6 cellular contexts compared by ENCODE assay signal in genomic region chr19:55494172-55494761, GRCh38. TPM values are rescaled to one million over a fixed set of nuclear protein-coding genes. Genes with fewer than 3 reads are reported as not detected.
A peak's percentile ranks its signal among the peaks of the same experiment; 100 is the strongest.
DNase-seq lines count a peak whose midpoint lies in the region; ATAC-seq and TF ChIP-seq lines count a peak whose summit lies in the region.

No MANE protein-coding gene starts in this region.

- peak overlapping the region; percentile 93 for H3K9ac ChIP-seq in mesenchymal stem cell (ENCODE audit: low read length)

- WGBS in mesenchymal stem cell, result 77% methylated on average over 11 of the region's 22 CpGs

- H3K4me2 ChIP-seq in mesenchymal stem cell (ENCODE audit: low read length, poor library complexity, severe bottlenecking), result no peak overlapping the region

- peaks cover 2% of the 10 kb centered on the region for H3K27me3 Mint-ChIP-seq in activated naive CD8-positive, alpha-beta T cell

- H3K23ac ChIP-seq in mesenchymal stem cell (ENCODE audit: low read length in 2 of 2), result no peak overlapping the region

- H2BK15ac ChIP-seq in mesenchymal stem cell (ENCODE audit: low read depth, poor library complexity, severe bottlenecking), result no peak overlapping the region

- no peak overlapping the region for H3K27ac ChIP-seq in mesenchymal stem cell (ENCODE audit: low read length, poor library complexity, severe bottlenecking)
- no peak overlapping the region for H3K27ac ChIP-seq in foreskin keratinocyte

- peak overlapping the region in 1 of 2 experiments; percentile 53 for H3K14ac ChIP-seq in mesenchymal stem cell (ENCODE audit: low read length in 2 of 2)

- H3K36me3 ChIP-seq in BE2C (no peaks in the 10 kb centered on the region), mesenchymal stem cell (ENCODE audit: control insufficient read depth in 1 of 2, insufficient read depth in 2 of 2, low read depth in 1 of 2, low read length in 2 of 2) (peaks cover 37 to 58% of the 10 kb centered on the region in 2 experiments)

- H2AK5ac ChIP-seq in mesenchymal stem cell (ENCODE audit: low read length, severe bottlenecking), result no peak overlapping the region

- no peaks in the 10 kb centered on the region for H3K9me3 Mint-ChIP-seq in activated naive CD8-positive, alpha-beta T cell (ENCODE audit: low read depth)

- H4K91ac ChIP-seq in mesenchymal stem cell (ENCODE audit: low read length), result no peak overlapping the region

- no peak overlapping the region for H2AFZ ChIP-seq in mesenchymal stem cell (ENCODE audit: low read depth, low read length)

- H3K36me3 Mint-ChIP-seq in activated naive CD8-positive, alpha-beta T cell, result no peaks in the 10 kb centered on the region

- no peaks in the 10 kb centered on the region for H3K4me1 Mint-ChIP-seq in activated naive CD8-positive, alpha-beta T cell (ENCODE audit: low read depth)

- H3K18ac ChIP-seq in mesenchymal stem cell (ENCODE audit: low read depth in 1 of 2, low read length in 2 of 2), result no peak overlapping the region

- ATAC-seq in HG02938 (IDR thresholded peaks at IDR 0.05; ENCODE audit: unreplicated experiment) (no peak), foreskin keratinocyte (no peak)

- H3K4me3 Mint-ChIP-seq in activated naive CD8-positive, alpha-beta T cell, result peak overlapping the region; percentile 71

- H3K9me3 ChIP-seq in BE2C (no peaks in the 10 kb centered on the region), mesenchymal stem cell (ENCODE audit: control insufficient read depth, low read length) (no peaks in the 10 kb centered on the region)

- DNase-seq in BE2C, result peak; percentile 13
- DNase-seq in mesenchymal stem cell, result no peak
- no peak for DNase-seq in foreskin keratinocyte
- no peak for DNase-seq in NCI-H748 treated with DMSO at 0.1 percent for 48 hours (lab: John Stamatoyannopoulos, UW)

- H3K27ac Mint-ChIP-seq in activated naive CD8-positive, alpha-beta T cell, result peak overlapping the region; percentile 22

- TF ChIP-seq CTCF in BE2C (IDR thresholded peaks at IDR 0.05; ENCODE audit: low read depth, low read length) (no peak), foreskin keratinocyte (conservative IDR thresholded peaks at IDR 0.05) (no peak)

- H3K27me3 ChIP-seq in BE2C (no peaks in the 10 kb centered on the region), mesenchymal stem cell (ENCODE audit: control insufficient read depth in 1 of 2, insufficient read depth in 1 of 2, low read length in 2 of 2) (no peaks in the 10 kb centered on the region), foreskin keratinocyte (peaks cover 45% of the 10 kb centered on the region)

- no peak overlapping the region for H2BK5ac ChIP-seq in mesenchymal stem cell (ENCODE audit: low read depth, low read length, poor library complexity, severe bottlenecking)

- peaks cover 6% of the 10 kb centered on the region for H3K79me1 ChIP-seq in mesenchymal stem cell (replicated peaks; ENCODE audit: low read length, poor library complexity, severe bottlenecking)

- H3K4ac ChIP-seq in mesenchymal stem cell (ENCODE audit: low read depth in 1 of 2, low read length in 2 of 2), result no peak overlapping the region

- no peaks in the 10 kb centered on the region; the same call in 1 of the 2 replicates for H3K4me1 ChIP-seq in BE2C
- H3K4me1 ChIP-seq in mesenchymal stem cell (ENCODE audit: control insufficient read depth, insufficient read depth, low read depth, low read length), result peaks cover 34% of the 10 kb centered on the region
- no peaks in the 10 kb centered on the region for H3K4me1 ChIP-seq in foreskin keratinocyte

- H2BK120ac ChIP-seq in mesenchymal stem cell (ENCODE audit: low read depth, low read length), result no peak overlapping the region

- H3K4me3 ChIP-seq in BE2C (ENCODE audit: low read depth, low read length), result no peak overlapping the region
- H3K4me3 ChIP-seq in mesenchymal stem cell (ENCODE audit: insufficient read depth in 1 of 2, low read depth in 1 of 2, low read length in 2 of 2), result peak overlapping the region in 1 of 2 experiments; percentile 87

- no peak overlapping the region for H2BK12ac ChIP-seq in mesenchymal stem cell (ENCODE audit: low read length in 2 of 2)

- H4K8ac ChIP-seq in mesenchymal stem cell (ENCODE audit: low read length), result peak overlapping the region; percentile 5

RNA-seq across cellular contexts. Expression of gene SSC5D, which starts 6.0 kb away (rescaled TPM):
- polyA plus RNA-seq in BE2C (2012; ENCODE audit: insufficient read depth, insufficient read length, low read depth), result 0.37 TPM
- polyA plus RNA-seq in mesenchymal stem cell (2013, experiment 1 of 2), result 29.2 TPM
- polyA plus RNA-seq in mesenchymal stem cell (2013, experiment 2 of 2), result 27.1 TPM
- total RNA-seq in foreskin keratinocyte, result not detected in 2 replicates
- 0.01 TPM in 1 of 2 replicates, not detected in the other for polyA plus RNA-seq in foreskin keratinocyte

RNA-seq across cellular contexts. Expression of gene NAT14, which starts 9.3 kb away (rescaled TPM):
- 169 TPM for polyA plus RNA-seq in BE2C (2012; ENCODE audit: insufficient read depth, insufficient read length, low read depth)
- 106 TPM for polyA plus RNA-seq in mesenchymal stem cell (2013, experiment 1 of 2)
- polyA plus RNA-seq in mesenchymal stem cell (2013, experiment 2 of 2), result 108 TPM
- total RNA-seq in foreskin keratinocyte, result 20.7 and 22.4 TPM in 2 replicates
- polyA plus RNA-seq in foreskin keratinocyte, result 31.1 and 33.2 TPM in 2 replicates

RNA-seq across cellular contexts. Expression of gene ZNF628, which starts 17.9 kb away (rescaled TPM):
- polyA plus RNA-seq in BE2C (2012; ENCODE audit: insufficient read depth, insufficient read length, low read depth), result 18.3 TPM
- polyA plus RNA-seq in mesenchymal stem cell (2013, experiment 1 of 2), result 7.0 TPM
- polyA plus RNA-seq in mesenchymal stem cell (2013, experiment 2 of 2), result 6.6 TPM
- total RNA-seq in foreskin keratinocyte, result 3.9 and 4.4 TPM in 2 replicates
- polyA plus RNA-seq in foreskin keratinocyte, result 3.5 and 4.8 TPM in 2 replicates

RNA-seq across cellular contexts. Expression of gene C19orf85, which starts 29.7 kb away (rescaled TPM):
- not detected for polyA plus RNA-seq in BE2C (2012; ENCODE audit: insufficient read depth, insufficient read length, low read depth)
- not detected for polyA plus RNA-seq in mesenchymal stem cell (2013, experiment 1 of 2)
- polyA plus RNA-seq in mesenchymal stem cell (2013, experiment 2 of 2), result not detected
- total RNA-seq in foreskin keratinocyte, result not detected in 2 replicates
- not detected in 2 replicates for polyA plus RNA-seq in foreskin keratinocyte

RNA-seq across cellular contexts. Expression of gene ISOC2, which starts 32.8 kb away (rescaled TPM):
- 60.2 TPM for polyA plus RNA-seq in BE2C (2012; ENCODE audit: insufficient read depth, insufficient read length, low read depth)
- 54.6 TPM for polyA plus RNA-seq in mesenchymal stem cell (2013, experiment 1 of 2)
- 52.1 TPM for polyA plus RNA-seq in mesenchymal stem cell (2013, experiment 2 of 2)
- 58.2 and 59.0 TPM in 2 replicates for total RNA-seq in foreskin keratinocyte
- polyA plus RNA-seq in foreskin keratinocyte, result 76.4 and 81.3 TPM in 2 replicates
